Comparison of ENCODE assay signal across 1 cellular context in the genomic region with DNA sequence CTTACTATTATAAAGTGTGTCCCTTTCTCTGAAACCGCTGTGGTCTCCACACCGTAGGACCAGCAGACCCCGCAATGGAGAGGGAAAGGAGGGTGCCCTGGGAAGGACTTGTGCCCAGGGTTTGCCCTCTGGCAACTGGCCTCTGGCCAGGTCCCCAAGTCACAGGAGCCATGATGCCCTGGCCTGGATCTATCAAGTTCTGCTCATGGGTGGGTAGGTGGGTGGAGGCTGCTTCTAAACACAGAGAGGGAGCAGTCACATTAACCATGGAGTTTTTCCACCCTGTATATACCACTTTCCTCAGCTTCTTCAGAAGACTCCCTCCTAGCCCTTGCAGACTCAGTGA.
TF ChIP-seq lines count a peak whose summit lies in the region.

No MANE protein-coding gene starts in this region.

TF ChIP-seq in A549, 52 proteins besides CTCF, POLR2A, EP300 and RAD21 (continued from another document):
- TF ChIP-seq, protein P1, sequence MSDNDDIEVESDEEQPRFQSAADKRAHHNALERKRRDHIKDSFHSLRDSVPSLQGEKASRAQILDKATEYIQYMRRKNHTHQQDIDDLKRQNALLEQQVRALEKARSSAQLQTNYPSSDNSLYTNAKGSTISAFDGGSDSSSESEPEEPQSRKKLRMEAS (IDR thresholded peaks at IDR 0.05): no peak; the same call in 1 of the 2 replicates
- TF ChIP-seq, protein P2, sequence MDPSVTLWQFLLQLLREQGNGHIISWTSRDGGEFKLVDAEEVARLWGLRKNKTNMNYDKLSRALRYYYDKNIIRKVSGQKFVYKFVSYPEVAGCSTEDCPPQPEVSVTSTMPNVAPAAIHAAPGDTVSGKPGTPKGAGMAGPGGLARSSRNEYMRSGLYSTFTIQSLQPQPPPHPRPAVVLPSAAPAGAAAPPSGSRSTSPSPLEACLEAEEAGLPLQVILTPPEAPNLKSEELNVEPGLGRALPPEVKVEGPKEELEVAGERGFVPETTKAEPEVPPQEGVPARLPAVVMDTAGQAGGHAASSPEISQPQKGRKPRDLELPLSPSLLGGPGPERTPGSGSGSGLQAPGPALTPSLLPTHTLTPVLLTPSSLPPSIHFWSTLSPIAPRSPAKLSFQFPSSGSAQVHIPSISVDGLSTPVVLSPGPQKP (IDR thresholded peaks at IDR 0.05; ENCODE audit: low read depth, low read length): no peak
- TF ChIP-seq HOXB13 (CRISPR knock-in tag; IDR thresholded peaks at IDR 0.05; ENCODE audit: low read depth) (no peak), HOXA7 (CRISPR knock-in tag; IDR thresholded peaks at IDR 0.05) (no peak), KDM5A (IDR thresholded peaks at IDR 0.05) (no peak)
- TF ChIP-seq, protein P3, sequence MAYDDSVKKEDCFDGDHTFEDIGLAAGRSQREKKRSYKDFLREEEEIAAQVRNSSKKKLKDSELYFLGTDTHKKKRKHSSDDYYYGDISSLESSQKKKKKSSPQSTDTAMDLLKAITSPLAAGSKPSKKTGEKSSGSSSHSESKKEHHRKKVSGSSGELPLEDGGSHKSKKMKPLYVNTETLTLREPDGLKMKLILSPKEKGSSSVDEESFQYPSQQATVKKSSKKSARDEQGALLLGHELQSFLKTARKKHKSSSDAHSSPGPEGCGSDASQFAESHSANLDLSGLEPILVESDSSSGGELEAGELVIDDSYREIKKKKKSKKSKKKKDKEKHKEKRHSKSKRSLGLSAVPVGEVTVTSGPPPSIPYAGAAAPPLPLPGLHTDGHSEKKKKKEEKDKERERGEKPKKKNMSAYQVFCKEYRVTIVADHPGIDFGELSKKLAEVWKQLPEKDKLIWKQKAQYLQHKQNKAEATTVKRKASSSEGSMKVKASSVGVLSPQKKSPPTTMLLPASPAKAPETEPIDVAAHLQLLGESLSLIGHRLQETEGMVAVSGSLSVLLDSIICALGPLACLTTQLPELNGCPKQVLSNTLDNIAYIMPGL (CRISPR knock-in tag; IDR thresholded peaks at IDR 0.05; ENCODE audit: borderline replicate concordance): no peak
- TF ChIP-seq, protein P4, sequence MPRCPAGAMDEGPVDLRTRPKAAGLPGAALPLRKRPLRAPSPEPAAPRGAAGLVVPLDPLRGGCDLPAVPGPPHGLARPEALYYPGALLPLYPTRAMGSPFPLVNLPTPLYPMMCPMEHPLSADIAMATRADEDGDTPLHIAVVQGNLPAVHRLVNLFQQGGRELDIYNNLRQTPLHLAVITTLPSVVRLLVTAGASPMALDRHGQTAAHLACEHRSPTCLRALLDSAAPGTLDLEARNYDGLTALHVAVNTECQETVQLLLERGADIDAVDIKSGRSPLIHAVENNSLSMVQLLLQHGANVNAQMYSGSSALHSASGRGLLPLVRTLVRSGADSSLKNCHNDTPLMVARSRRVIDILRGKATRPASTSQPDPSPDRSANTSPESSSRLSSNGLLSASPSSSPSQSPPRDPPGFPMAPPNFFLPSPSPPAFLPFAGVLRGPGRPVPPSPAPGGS (IDR thresholded peaks at IDR 0.05): no peak
